In genomic region chr20:3550857-3551256, GRCh38 we compare ENCODE assay signal across 18 cellular contexts.
DNase-seq lines count a peak whose midpoint lies in the region; ATAC-seq, FAIRE-seq and TF ChIP-seq lines count a peak whose summit lies in the region.
"Had no signal": no experiment of that assay in that cellular context is flagged by ENCODE, and none has a peak within 500 bp of the region (broad histone marks: within the 10 kb centered on the region; RNA-seq: fewer than 3 reads in every experiment).

No MANE protein-coding gene starts in this region.

- H3K27me3 ChIP-seq in body of pancreas (no peaks in the 10 kb centered on the region), HepG2 (ENCODE audit: control insufficient read depth in 1 of 2, insufficient read depth in 2 of 2, low read length in 2 of 2) (no peaks in the 10 kb centered on the region)
- H3K27me3 ChIP-seq: BE2C had no signal

- H2AFZ ChIP-seq in HepG2 (ENCODE audit: low read length), result no peak overlapping the region
- H2AFZ ChIP-seq: GM23248 had no signal

- no peak overlapping the region for H3K9ac ChIP-seq in HepG2 (ENCODE audit: insufficient read depth, low read depth, low read length)
- H3K9ac ChIP-seq: GM23248 had no signal

- H3K36me3 ChIP-seq in body of pancreas (replicated peaks in 1 of 2; ENCODE audit: insufficient read depth in 1 of 2, low read depth in 2 of 2) (no peaks in the 10 kb centered on the region), HepG2 (replicated peaks in 1 of 2; ENCODE audit: control insufficient read depth in 1 of 2, insufficient read depth in 2 of 2, low read length in 2 of 2) (peaks cover 5 to 28% of the 10 kb centered on the region in 2 experiments)
- H3K36me3 ChIP-seq: BE2C had no signal

- DNase-seq in A549 (ENCODE audit: low read depth in 1 of 2, low spot score in 1 of 2) (no peak), body of pancreas (peak in 3 of 4 donors; percentile 20 to 50 (median 25)), HepG2 (ENCODE audit: low spot score) (no peak)
- DNase-seq in stimulated activated effector memory CD8-positive, alpha-beta T cell treated with anti-CD3 and anti-CD28 coated beads, Interleukin-12 subunit alpha, Interleukin-12 subunit beta, amount 100 ng/mL, for 72 hours (ENCODE audit: low spot score in 2 of 2), result no peak
- DNase-seq: BE2C; CD4-positive, alpha-beta memory T cell; DMS79; GM23248 had no signal

- H3K9me3 ChIP-seq in A549, result no peaks in the 10 kb centered on the region
- H3K9me3 ChIP-seq in body of pancreas, result no peaks in the 10 kb centered on the region
- no peaks in the 10 kb centered on the region for H3K9me3 ChIP-seq in HepG2 (ENCODE audit: low read length)
- H3K9me3 ChIP-seq: BE2C had no signal

- TF ChIP-seq RAD21 in A549 (conservative IDR thresholded peaks at IDR 0.05 in 1 of 2, IDR thresholded peaks at IDR 0.05 in 1 of 2) (no peak), HepG2 (CRISPR knock-in tag; IDR thresholded peaks at IDR 0.05) (no peak)

- peaks cover 59% of the 10 kb centered on the region for H3K4me1 ChIP-seq in A549
- peaks cover 43% of the 10 kb centered on the region for H3K4me1 ChIP-seq in body of pancreas
- H3K4me1 ChIP-seq in HepG2 (ENCODE audit: insufficient read depth, low read length), result peaks cover 58% of the 10 kb centered on the region
- H3K4me1 ChIP-seq: BE2C had no signal

- CTCF ChIA-PET in A549 (lab: Yijun Ruan, JAX) (interaction anchor here (1.2 kb wide), 1 partner anchor 160 kb away, joined by 3 read pairs; no protein-coding TSS in a partner anchor), HepG2 (lab: Yijun Ruan, JAX; ENCODE audit: low intra/inter-chr PET ratio, low total read pairs) (no interaction called here)

- no peak overlapping the region for H3K4me3 Mint-ChIP-seq in stimulated activated effector memory CD8-positive, alpha-beta T cell treated with anti-CD3 and anti-CD28 coated beads, Interleukin-12 subunit alpha, Interleukin-12 subunit beta, amount 100 ng/mL, for 72 hours
- H3K4me3 Mint-ChIP-seq: CD4-positive, alpha-beta memory T cell had no signal

- in situ Hi-C loops in HepG2 (cut with HindIII; ENCODE audit: extremely low pct_ligation_motif_present, low pct_unique_long_range_greater_than_20kb), result no loop called here

- BruUV-seq in HepG2 (replicated peaks; lab: Mats Ljungman, UMichigan), result no TSS peak

- peak overlapping the region; percentile 26 for H3K27ac Mint-ChIP-seq in stimulated activated effector memory CD8-positive, alpha-beta T cell treated with anti-CD3 and anti-CD28 coated beads, Interleukin-12 subunit alpha, Interleukin-12 subunit beta, amount 100 ng/mL, for 72 hours

- H4K20me1 ChIP-seq in HepG2 (ENCODE audit: insufficient read depth, low read length), result no peaks in the 10 kb centered on the region

- peaks cover 7% of the 10 kb centered on the region for H3K4me1 Mint-ChIP-seq in stimulated activated effector memory CD8-positive, alpha-beta T cell treated with anti-CD3 and anti-CD28 coated beads, Interleukin-12 subunit alpha, Interleukin-12 subunit beta, amount 100 ng/mL, for 72 hours
- H3K4me1 Mint-ChIP-seq: CD4-positive, alpha-beta memory T cell had no signal

- H3K79me2 ChIP-seq in HepG2 (ENCODE audit: insufficient read depth, low read length), result no peaks in the 10 kb centered on the region

- H3K4me3 ChIP-seq in A549 (no peak overlapping the region), body of pancreas (no peak overlapping the region), HepG2 (replicated peaks in 1 of 3; ENCODE audit: insufficient read depth in 1 of 3, low read depth in 2 of 3, low read length in 3 of 3) (no peak overlapping the region)
- H3K4me3 ChIP-seq: GM12878, GM23248 had no signal

- TF ChIP-seq POLR2A in A549 (IDR thresholded peaks at IDR 0.05; ENCODE audit: low read length) (no peak), body of pancreas (IDR thresholded peaks at IDR 0.05) (no peak), HepG2 (IDR thresholded peaks at IDR 0.05; ENCODE audit: insufficient read depth in 1 of 2, low read depth in 2 of 2, low read length in 2 of 2) (no peak)

- intact Hi-C loops in body of pancreas (cut with DNase I) (no loop called here), HepG2 (cut with micrococcal nuclease; ENCODE audit: unreplicated experiment) (no loop called here)

- peaks cover 39% of the 10 kb centered on the region for H3K36me3 Mint-ChIP-seq in stimulated activated effector memory CD8-positive, alpha-beta T cell treated with anti-CD3 and anti-CD28 coated beads, Interleukin-12 subunit alpha, Interleukin-12 subunit beta, amount 100 ng/mL, for 72 hours

- H3K9me3 Mint-ChIP-seq in stimulated activated effector memory CD8-positive, alpha-beta T cell treated with anti-CD3 and anti-CD28 coated beads, Interleukin-12 subunit alpha, Interleukin-12 subunit beta, amount 100 ng/mL, for 72 hours, result no peaks in the 10 kb centered on the region
- H3K9me3 Mint-ChIP-seq: CD4-positive, alpha-beta memory T cell had no signal

- FAIRE-seq in A549 (lab: Jason Lieb, UNC), result peak; percentile 59
- no peak for FAIRE-seq in HepG2 (lab: Jason Lieb, UNC)
- FAIRE-seq: A204.1, GM12878, GM18507, GM19239, H54 had no signal

- TF ChIP-seq CTCF in A549 (IDR thresholded peaks at IDR 0.05) (no peak), body of pancreas (IDR thresholded peaks at IDR 0.05) (peak in 1 of 7 experiments; percentile 6), HepG2 (CRISPR knock-in tag; IDR thresholded peaks at IDR 0.05) (no peak)

- no peak for TF ChIP-seq EP300 in A549 (IDR thresholded peaks at IDR 0.05)
- TF ChIP-seq EP300 in HepG2 (IDR thresholded peaks at IDR 0.05; ENCODE audit: low read depth in 2 of 2, low read length in 2 of 2), result no peak
- no peak for TF ChIP-seq EP300 in HepG2 (CRISPR knock-in tag; IDR thresholded peaks at IDR 0.05; ENCODE audit: borderline replicate concordance)

- 42% methylated on average over 1 of the region's 1 CpG for WGBS in A549 (ENCODE audit: missing lambda C conversion rate)
- 9 to 10% methylated on average over 1 of the region's 1 CpG for WGBS in body of pancreas, 2 donors
- 29% methylated on average over 1 of the region's 1 CpG for WGBS in HepG2 (ENCODE audit: low lambda C conversion rate)

- H3K27ac ChIP-seq in A549, result no peak overlapping the region
- peak overlapping the region in 2 of 4 donors; percentile 6 to 20 for H3K27ac ChIP-seq in body of pancreas
- no peak overlapping the region for H3K27ac ChIP-seq in HepG2 (ENCODE audit: extremely low read length, insufficient read depth, low read length)
- H3K27ac ChIP-seq: C4-2B, GM23248 had no signal

- POLR2A ChIA-PET in A549 (lab: Yijun Ruan, JAX) (no interaction called here), HepG2 (lab: Yijun Ruan, JAX) (no interaction called here)

- H3K4me2 ChIP-seq in A549, result no peak overlapping the region
- no peak overlapping the region for H3K4me2 ChIP-seq in HepG2 (ENCODE audit: low read depth, low read length)

- ATAC-seq in A549 (no peak), body of pancreas (peak; percentile 60), HepG2 (peak; percentile 31; the same call in 2 of the 3 replicates), GM19035 (IDR thresholded peaks at IDR 0.05; ENCODE audit: unreplicated experiment) (no peak), GM19452 (IDR thresholded peaks at IDR 0.05; ENCODE audit: unreplicated experiment) (no peak), HG02840 (IDR thresholded peaks at IDR 0.05; ENCODE audit: low FRiP score, unreplicated experiment) (no peak)
- ATAC-seq in stimulated activated effector memory CD8-positive, alpha-beta T cell treated with anti-CD3 and anti-CD28 coated beads, Interleukin-12 subunit alpha, Interleukin-12 subunit beta, amount 100 ng/mL, for 72 hours, result no peak
- ATAC-seq: GM12878, HCT116 had no signal

TF ChIP-seq in A549, 52 proteins besides CTCF, POLR2A, EP300 and RAD21 (continues in another document):
- no peak for TF ChIP-seq USF2 (IDR thresholded peaks at IDR 0.05)
- TF ChIP-seq HOXB5 (CRISPR knock-in tag; IDR thresholded peaks at IDR 0.05), result no peak
- TF ChIP-seq RNF2 (IDR thresholded peaks at IDR 0.05; ENCODE audit: borderline replicate concordance, low read depth), result no peak
- TF ChIP-seq PHF8 (IDR thresholded peaks at IDR 0.05; ENCODE audit: borderline replicate concordance, low read depth), result no peak

Comparison
In these comparisons a context has a peak if more than half of its experiments do, and no peak if none do; other contexts are left out.
1. ATAC-seq: peak in body of pancreas (single experiment) and HepG2 (single experiment); none in A549 (0 of 2), stimulated activated effector memory CD8-positive, alpha-beta T cell treated with anti-CD3 and anti-CD28 coated beads, Interleukin-12 subunit alpha, Interleukin-12 subunit beta, amount 100 ng/mL, for 72 hours (single experiment), GM19035 (single experiment), GM19452 (single experiment) and HG02840 (single experiment).
2. DNase-seq: peak in body of pancreas (3 of 4); none in A549 (0 of 2), HepG2 (single experiment) and stimulated activated effector memory CD8-positive, alpha-beta T cell treated with anti-CD3 and anti-CD28 coated beads, Interleukin-12 subunit alpha, Interleukin-12 subunit beta, amount 100 ng/mL, for 72 hours (0 of 2).